In genomic region chr7:146002431-146003078, GRCh38 we compare ENCODE assay signal across 14 cellular contexts.
DNase-seq lines count a peak whose midpoint lies in the region; ATAC-seq, FAIRE-seq and TF ChIP-seq lines count a peak whose summit lies in the region.
"Had no signal": no experiment of that assay in that cellular context is flagged by ENCODE, and none has a peak within 500 bp of the region (broad histone marks: within the 10 kb centered on the region; RNA-seq: fewer than 3 reads in every experiment).

No MANE protein-coding gene starts in this region.

- no peak overlapping the region for H3K4me3 Mint-ChIP-seq in T-helper 17 cell
- H3K4me3 Mint-ChIP-seq: mesothelial cell of epicardium had no signal

- RAD21 ChIA-PET in GM12878 (lab: Charles Lee; ENCODE audit: unreplicated experiment), result no interaction called here

- H4K20me1 ChIP-seq in GM12878 (ENCODE audit: control insufficient read depth, insufficient read depth), result no peaks in the 10 kb centered on the region

- CTCF ChIA-PET in GM12878 (lab: Yijun Ruan, JAX), result no interaction called here

- POLR2A ChIA-PET in GM12878 (lab: Charles Lee), result no interaction called here

- H3K4me2 ChIP-seq in GM12878 (ENCODE audit: control insufficient read depth, insufficient read depth), result no peak overlapping the region

- H3K79me2 ChIP-seq in GM12878 (ENCODE audit: control insufficient read depth, insufficient read depth, low read length), result no peaks in the 10 kb centered on the region

- no peaks in the 10 kb centered on the region for H3K4me1 ChIP-seq in GM12878 (ENCODE audit: control insufficient read depth, insufficient read depth, low read length)
- H3K4me1 ChIP-seq in prostate gland (replicated peaks), result no peaks in the 10 kb centered on the region

- TF ChIP-seq RAD21 in GM12878 (IDR thresholded peaks at IDR 0.05; ENCODE audit: insufficient read depth, low read depth, low read length), result no peak

- H3K4me1 Mint-ChIP-seq in T-helper 17 cell, result no peaks in the 10 kb centered on the region
- H3K4me1 Mint-ChIP-seq: mesothelial cell of epicardium had no signal

- TF ChIP-seq CTCF in GM12878 (IDR thresholded peaks at IDR 0.05 in 2 of 3, conservative IDR thresholded peaks at IDR 0.05 in 1 of 3; ENCODE audit: control insufficient read depth in 2 of 3, extremely low read depth in 1 of 3, insufficient read depth in 1 of 3, low read depth in 3 of 3, low read length in 3 of 3) (no peak), prostate gland (IDR thresholded peaks at IDR 0.05) (no peak)

- no peak overlapping the region for H3K9ac ChIP-seq in GM12878 (ENCODE audit: control insufficient read depth, insufficient read depth, low read length)

- no peaks in the 10 kb centered on the region for H3K36me3 Mint-ChIP-seq in T-helper 17 cell (ENCODE audit: low read depth)
- H3K36me3 Mint-ChIP-seq: mesothelial cell of epicardium had no signal

- H3K4me3 ChIP-seq in GM12878, result no peak overlapping the region
- H3K4me3 ChIP-seq in prostate gland, result no peak overlapping the region

- TF ChIP-seq POLR2A in GM12878 (IDR thresholded peaks at IDR 0.05; ENCODE audit: low read depth, low read length) (no peak), prostate gland (IDR thresholded peaks at IDR 0.05) (no peak)

- DNase-seq in H4 (ENCODE audit: low spot score) (peak; percentile 45), GM12878 (ENCODE audit: low read depth, low spot score) (peak; percentile 2), NCI-H1436 (lab: John Stamatoyannopoulos, UW) (no peak), substantia nigra (lab: John Stamatoyannopoulos, UW) (no peak), T-helper 17 cell (no peak), prostate gland (ENCODE audit: low spot score) (no peak)
- DNase-seq: amygdala; C1 segment of cervical spinal cord; hypothalamus; NK-92 treated with Interleukin-12 subunit alpha and Interleukin-12 subunit beta, amount 100 ng/mL, for 24 hours had no signal

- no peak overlapping the region for H3K27ac Mint-ChIP-seq in T-helper 17 cell
- H3K27ac Mint-ChIP-seq: mesothelial cell of epicardium had no signal

- ATAC-seq in GM18870 (IDR thresholded peaks at IDR 0.05; ENCODE audit: unreplicated experiment), result peak; percentile 92
- peak; percentile 89 for ATAC-seq in HG03342 (IDR thresholded peaks at IDR 0.05; ENCODE audit: unreplicated experiment)
- peak; percentile 68 for ATAC-seq in GM12878
- ATAC-seq in T-helper 17 cell, result no peak
- ATAC-seq: HCT116 had no signal

- H3K27me3 Mint-ChIP-seq in T-helper 17 cell, result no peaks in the 10 kb centered on the region

- H3K36me3 ChIP-seq in GM12878 (ENCODE audit: control insufficient read depth in 2 of 2, insufficient read depth in 2 of 2, low read length in 1 of 2) (no peaks in the 10 kb centered on the region), prostate gland (no peaks in the 10 kb centered on the region)

- SMC1A ChIA-PET in GM12878 (lab: Charles Lee; ENCODE audit: uncharacterized antibody, unreplicated experiment), result interaction anchor here (0.8 kb wide), 1 partner anchor 17 kb away, joined by 3 read pairs; no protein-coding TSS in a partner anchor

- BruUV-seq in GM12878 (replicated peaks; lab: Mats Ljungman, UMichigan), result no TSS peak

- H3K27ac ChIP-seq in GM12878 (ENCODE audit: control insufficient read depth, insufficient read depth), result no peak overlapping the region
- no peak overlapping the region for H3K27ac ChIP-seq in substantia nigra (ENCODE audit: low read depth, low read length, poor library complexity, severe bottlenecking)
- H3K27ac ChIP-seq in prostate gland, result no peak overlapping the region

- H3K9me3 ChIP-seq in GM12878 (replicated peaks; ENCODE audit: control insufficient read depth, insufficient read depth, low read length) (no peaks in the 10 kb centered on the region), T-helper 17 cell (ENCODE audit: control insufficient read depth, low read length, poor library complexity, severe bottlenecking) (no peaks in the 10 kb centered on the region), prostate gland (no peaks in the 10 kb centered on the region)

- in situ Hi-C loops in GM12878 (cut with MboI), result no loop called here

- H3K27me3 ChIP-seq in GM12878 (replicated peaks in 1 of 2; ENCODE audit: control insufficient read depth in 2 of 2, insufficient read depth in 2 of 2, low read length in 1 of 2) (no peaks in the 10 kb centered on the region), prostate gland (replicated peaks; ENCODE audit: insufficient read depth) (no peaks in the 10 kb centered on the region)

- no peak for FAIRE-seq in GM12878 (lab: Jason Lieb, UNC)

- intact Hi-C loops in GM12878 (cut with micrococcal nuclease; ENCODE audit: unreplicated experiment), result no loop called here
- intact Hi-C loops in prostate gland (cut with DNase I), result no loop called here

- under 1% methylated on average over 8 of the region's 8 CpGs for WGBS in GM12878 (ENCODE audit: insufficient coverage, insufficient replicate concordance, low lambda C conversion rate, missing lambda C conversion rate)
- WGBS in prostate gland, result 73% methylated on average over 8 of the region's 8 CpGs

- TF ChIP-seq EP300 in GM12878 (IDR thresholded peaks at IDR 0.05; ENCODE audit: borderline replicate concordance in 1 of 2, control insufficient read depth in 1 of 2, low read depth in 2 of 2, low read length in 2 of 2), result no peak

- no peak overlapping the region for H2AFZ ChIP-seq in GM12878 (ENCODE audit: control insufficient read depth, low read depth, low read length)

TF ChIP-seq in GM12878, 131 proteins besides CTCF, POLR2A, EP300 and RAD21:
- TF ChIP-seq ZZZ3 (IDR thresholded peaks at IDR 0.05; ENCODE audit: control insufficient read depth, insufficient read length, low read depth) (no peak), RUNX3 (IDR thresholded peaks at IDR 0.05; ENCODE audit: low read length) (peak; percentile 88), SP1 (IDR thresholded peaks at IDR 0.05; ENCODE audit: low read depth, low read length) (no peak), BMI1 (IDR thresholded peaks at IDR 0.05; ENCODE audit: borderline replicate concordance) (no peak), ZNF207 (IDR thresholded peaks at IDR 0.05; ENCODE audit: borderline replicate concordance) (no peak), SPI1 (IDR thresholded peaks at IDR 0.05; ENCODE audit: borderline replicate concordance, insufficient read depth, low read depth, low read length) (peak; percentile 67; the same call in 1 of the 2 replicates), BHLHE40 (IDR thresholded peaks at IDR 0.05; ENCODE audit: borderline replicate concordance in 1 of 2, low read depth in 2 of 2, low read length in 1 of 2) (peak; percentile 84 to 86), ZBED1 (IDR thresholded peaks at IDR 0.05; ENCODE audit: borderline replicate concordance) (no peak), NBN (IDR thresholded peaks at IDR 0.05) (no peak)
- TF ChIP-seq, protein P1, sequence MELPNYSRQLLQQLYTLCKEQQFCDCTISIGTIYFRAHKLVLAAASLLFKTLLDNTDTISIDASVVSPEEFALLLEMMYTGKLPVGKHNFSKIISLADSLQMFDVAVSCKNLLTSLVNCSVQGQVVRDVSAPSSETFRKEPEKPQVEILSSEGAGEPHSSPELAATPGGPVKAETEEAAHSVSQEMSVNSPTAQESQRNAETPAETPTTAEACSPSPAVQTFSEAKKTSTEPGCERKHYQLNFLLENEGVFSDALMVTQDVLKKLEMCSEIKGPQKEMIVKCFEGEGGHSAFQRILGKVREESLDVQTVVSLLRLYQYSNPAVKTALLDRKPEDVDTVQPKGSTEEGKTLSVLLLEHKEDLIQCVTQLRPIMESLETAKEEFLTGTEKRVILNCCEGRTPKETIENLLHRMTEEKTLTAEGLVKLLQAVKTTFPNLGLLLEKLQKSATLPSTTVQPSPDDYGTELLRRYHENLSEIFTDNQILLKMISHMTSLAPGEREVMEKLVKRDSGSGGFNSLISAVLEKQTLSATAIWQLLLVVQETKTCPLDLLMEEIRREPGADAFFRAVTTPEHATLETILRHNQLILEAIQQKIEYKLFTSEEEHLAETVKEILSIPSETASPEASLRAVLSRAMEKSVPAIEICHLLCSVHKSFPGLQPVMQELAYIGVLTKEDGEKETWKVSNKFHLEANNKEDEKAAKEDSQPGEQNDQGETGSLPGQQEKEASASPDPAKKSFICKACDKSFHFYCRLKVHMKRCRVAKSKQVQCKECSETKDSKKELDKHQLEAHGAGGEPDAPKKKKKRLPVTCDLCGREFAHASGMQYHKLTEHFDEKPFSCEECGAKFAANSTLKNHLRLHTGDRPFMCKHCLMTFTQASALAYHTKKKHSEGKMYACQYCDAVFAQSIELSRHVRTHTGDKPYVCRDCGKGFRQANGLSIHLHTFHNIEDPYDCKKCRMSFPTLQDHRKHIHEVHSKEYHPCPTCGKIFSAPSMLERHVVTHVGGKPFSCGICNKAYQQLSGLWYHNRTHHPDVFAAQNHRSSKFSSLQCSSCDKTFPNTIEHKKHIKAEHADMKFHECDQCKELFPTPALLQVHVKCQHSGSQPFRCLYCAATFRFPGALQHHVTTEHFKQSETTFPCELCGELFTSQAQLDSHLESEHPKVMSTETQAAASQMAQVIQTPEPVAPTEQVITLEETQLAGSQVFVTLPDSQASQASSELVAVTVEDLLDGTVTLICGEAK (IDR thresholded peaks at IDR 0.05; ENCODE audit: borderline replicate concordance), result no peak
- TF ChIP-seq, protein P2, sequence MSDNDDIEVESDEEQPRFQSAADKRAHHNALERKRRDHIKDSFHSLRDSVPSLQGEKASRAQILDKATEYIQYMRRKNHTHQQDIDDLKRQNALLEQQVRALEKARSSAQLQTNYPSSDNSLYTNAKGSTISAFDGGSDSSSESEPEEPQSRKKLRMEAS (IDR thresholded peaks at IDR 0.05; ENCODE audit: low read depth, low read length), result no peak

Comparison
In these comparisons a context has a peak if more than half of its experiments do, and no peak if none do; other contexts are left out.
1. DNase-seq: peak in H4 (single experiment) and GM12878 (single experiment); none in NCI-H1436 (single experiment), substantia nigra (0 of 49), T-helper 17 cell (0 of 3) and prostate gland (single experiment).